3 cellular contexts compared by ENCODE assay signal in genomic region chr11:75505966-75506692, GRCh38.
TF ChIP-seq lines count a peak whose summit lies in the region.

No MANE protein-coding gene starts in this region.

TF ChIP-seq in SK-N-SH, 30 proteins besides CTCF, POLR2A, EP300 and RAD21:
- no peak for TF ChIP-seq NRF1 (IDR thresholded peaks at IDR 0.05; ENCODE audit: low read depth, low read length)
- TF ChIP-seq PBX3 (IDR thresholded peaks at IDR 0.05), result no peak
- TF ChIP-seq REST (IDR thresholded peaks at IDR 0.05; ENCODE audit: low read depth, low read length), result no peak
- TF ChIP-seq MEF2A (IDR thresholded peaks at IDR 0.05; ENCODE audit: borderline replicate concordance, low read depth), result no peak
- TF ChIP-seq GATA2 (CRISPR knock-in tag; IDR thresholded peaks at IDR 0.05), result no peak
- no peak for TF ChIP-seq ZBTB33 (IDR thresholded peaks at IDR 0.05; ENCODE audit: borderline replicate concordance, low read depth)
TF ChIP-seq in SK-N-SH: peak in this region for 0.

TF ChIP-seq in SK-N-SH treated with all-trans-retinoic acid at 6 μM for 48 hours, 23 proteins besides CTCF, POLR2A, EP300 and RAD21:
- TF ChIP-seq ZNF565 (CRISPR knock-in tag; conservative IDR thresholded peaks at IDR 0.05; ENCODE audit: low read depth) (no peak), CREB5 (CRISPR knock-in tag; IDR thresholded peaks at IDR 0.05; ENCODE audit: low read depth) (no peak), RARB (CRISPR knock-in tag; IDR thresholded peaks at IDR 0.05) (no peak), TCF4 (CRISPR knock-in tag; IDR thresholded peaks at IDR 0.05; ENCODE audit: borderline replicate concordance) (no peak), PPARA (CRISPR knock-in tag; IDR thresholded peaks at IDR 0.05; ENCODE audit: borderline replicate concordance) (no peak), TSHZ2 (CRISPR knock-in tag; IDR thresholded peaks at IDR 0.05) (no peak), GLIS3 (CRISPR knock-in tag; IDR thresholded peaks at IDR 0.05) (no peak), ISL1 (CRISPR knock-in tag; IDR thresholded peaks at IDR 0.05) (no peak), OSR1 (CRISPR knock-in tag; IDR thresholded peaks at IDR 0.05) (no peak), ARNTL (CRISPR knock-in tag; IDR thresholded peaks at IDR 0.05; ENCODE audit: borderline replicate concordance, low read depth) (no peak)

TF ChIP-seq in K562, 482 proteins besides CTCF, POLR2A, EP300 and RAD21:
- TF ChIP-seq TCF3 (CRISPR knock-in tag; IDR thresholded peaks at IDR 0.05) (no peak), TAF1 (IDR thresholded peaks at IDR 0.05; ENCODE audit: control insufficient read depth, extremely low read depth, insufficient read depth, low read length, severe bottlenecking) (no peak), ZKSCAN1 (IDR thresholded peaks at IDR 0.05; ENCODE audit: low read depth, low read length) (peak; percentile 67; the same call in 1 of the 2 replicates)
